ENCODE assay signal across 5 cellular contexts in genomic region chr21:14610119-14610518, GRCh38.
DNase-seq lines count a peak whose midpoint lies in the region; ATAC-seq, FAIRE-seq and TF ChIP-seq lines count a peak whose summit lies in the region.
"Not testable (repeated sequence)": the region's sequence is repeated elsewhere in the genome, so short reads cannot be mapped to it uniquely, and the experiment has no call there.

No MANE protein-coding gene starts in this region.

- not testable (repeated sequence) for H3K27me3 Mint-ChIP-seq in memory B cell; stimulated activated memory B cell treated with anti-CD40 and anti-IgM and Interleukin-4, amounts not matched to agents 10 μg/mL and 1 μg/mL and 100 μg/mL, for 72 hours

- not testable (repeated sequence) for H3K9ac ChIP-seq in OCI-LY3 (ENCODE audit: low read length)

- H2AFZ ChIP-seq in OCI-LY3 (ENCODE audit: low read depth, low read length), result not testable (repeated sequence)

- FAIRE-seq in bronchial epithelial cell (lab: Jason Lieb, UNC), result not testable (repeated sequence)

- not testable (repeated sequence) for H3K9me3 ChIP-seq in OCI-LY3 (ENCODE audit: insufficient read depth, low read length)

- H3K27ac ChIP-seq in OCI-LY3 (ENCODE audit: low read length), result not testable (repeated sequence)

- TF ChIP-seq CTCF in OCI-LY3 (IDR thresholded peaks at IDR 0.05; ENCODE audit: low read depth, low read length); bronchial epithelial cell (IDR thresholded peaks at IDR 0.05; ENCODE audit: insufficient read depth, low read length, severe bottlenecking): not testable (repeated sequence)

- H3K4me1 ChIP-seq in OCI-LY3 (ENCODE audit: low read length), result peaks cover 21% of the 10 kb centered on the region

- H3K36me3 ChIP-seq in OCI-LY3 (replicated peaks; ENCODE audit: low read depth, low read length); bronchial epithelial cell (ENCODE audit: control insufficient read depth, insufficient read depth, low read length): not testable (repeated sequence)

- not testable (repeated sequence) for H3K4me3 ChIP-seq in OCI-LY3 (ENCODE audit: low read length); bronchial epithelial cell (ENCODE audit: low read depth, low read length)

- not testable (repeated sequence) for H3K36me3 Mint-ChIP-seq in memory B cell
- H3K36me3 Mint-ChIP-seq in stimulated activated memory B cell treated with anti-CD40 and anti-IgM and Interleukin-4, amounts not matched to agents 10 μg/mL and 1 μg/mL and 100 μg/mL, for 72 hours, result peaks cover 50% of the 10 kb centered on the region

- not testable (repeated sequence) for H3K79me2 ChIP-seq in OCI-LY3 (ENCODE audit: low read length)

- H4K20me1 ChIP-seq in OCI-LY3 (ENCODE audit: insufficient read depth, low read length), result not testable (repeated sequence)

- H3K4me1 Mint-ChIP-seq in memory B cell, result not testable (repeated sequence)
- H3K4me1 Mint-ChIP-seq in stimulated activated memory B cell treated with anti-CD40 and anti-IgM and Interleukin-4, amounts not matched to agents 10 μg/mL and 1 μg/mL and 100 μg/mL, for 72 hours, result peaks cover 17% of the 10 kb centered on the region

- not testable (repeated sequence) for ATAC-seq in memory B cell (ENCODE audit: low read depth); stimulated activated memory B cell treated with anti-CD40 and anti-IgM and Interleukin-4, amounts not matched to agents 10 μg/mL and 1 μg/mL and 100 μg/mL, for 72 hours

- H3K9me3 Mint-ChIP-seq in memory B cell; stimulated activated memory B cell treated with anti-CD40 and anti-IgM and Interleukin-4, amounts not matched to agents 10 μg/mL and 1 μg/mL and 100 μg/mL, for 72 hours: not testable (repeated sequence)

- H3K4me3 Mint-ChIP-seq in memory B cell, result peak overlapping the region; percentile 58
- not testable (repeated sequence) for H3K4me3 Mint-ChIP-seq in stimulated activated memory B cell treated with anti-CD40 and anti-IgM and Interleukin-4, amounts not matched to agents 10 μg/mL and 1 μg/mL and 100 μg/mL, for 72 hours

- not testable (repeated sequence) for H3K27me3 ChIP-seq in OCI-LY3 (ENCODE audit: low read depth, low read length); bronchial epithelial cell (ENCODE audit: control insufficient read depth, insufficient read depth, low read length)

- H3K27ac Mint-ChIP-seq in memory B cell, result peak overlapping the region; percentile 55
- H3K27ac Mint-ChIP-seq in stimulated activated memory B cell treated with anti-CD40 and anti-IgM and Interleukin-4, amounts not matched to agents 10 μg/mL and 1 μg/mL and 100 μg/mL, for 72 hours, result peak overlapping the region; percentile 65

- H3K4me2 ChIP-seq in OCI-LY3 (ENCODE audit: low read length), result peak overlapping the region; percentile 28; the same call in 1 of the 2 replicates

- peak; percentile 27 for DNase-seq in DMS53 (lab: John Stamatoyannopoulos, UW)
- DNase-seq in bronchial epithelial cell (ENCODE audit: low read depth), result peak; percentile 25
- not testable (repeated sequence) for DNase-seq in memory B cell (ENCODE audit: low spot score in 2 of 2)
